Comparison of ENCODE assay signal across 11 cellular contexts in genomic region chr16:85571563-85571812, GRCh38. TPM values are rescaled to one million over a fixed set of nuclear protein-coding genes. Genes with fewer than 3 reads are reported as not detected.
DNase-seq lines count a peak whose midpoint lies in the region; ATAC-seq and TF ChIP-seq lines count a peak whose summit lies in the region.
"Had no signal": no experiment of that assay in that cellular context is flagged by ENCODE, and none has a peak within 500 bp of the region (broad histone marks: within the 10 kb centered on the region; RNA-seq: fewer than 3 reads in every experiment).

No MANE protein-coding gene starts in this region.

- H3K27ac ChIP-seq in HL-60 (replicated peaks) (peak overlapping the region; percentile 99), right cardiac atrium (ENCODE audit: low read length) (no peak overlapping the region), ovary (no peak overlapping the region)

- ATAC-seq in stimulated activated naive CD8-positive, alpha-beta T cell treated with anti-CD3 and anti-CD28 coated beads, Interleukin-15, amount 100 ng/mL, for 72 hours = no peak
- no peak for ATAC-seq in right cardiac atrium

- H3K4me1 ChIP-seq in right cardiac atrium (ENCODE audit: control insufficient read depth, insufficient read depth, low read length) (peaks cover 21% of the 10 kb centered on the region), ovary (ENCODE audit: insufficient read depth) (peaks cover 13% of the 10 kb centered on the region)

- intact Hi-C loops in right cardiac atrium (cut with DNase I) (no loop called here), ovary (cut with DNase I) (no loop called here)

- no peak for TF ChIP-seq CTCF in HL-60 (IDR thresholded peaks at IDR 0.05; ENCODE audit: insufficient read depth, low read length)
- TF ChIP-seq CTCF in brain (conservative IDR thresholded peaks at IDR 0.05) = no peak
- TF ChIP-seq CTCF in ovary (IDR thresholded peaks at IDR 0.05) = no peak

- H3K9me3 ChIP-seq in right cardiac atrium (ENCODE audit: control insufficient read depth, low read length) (no peaks in the 10 kb centered on the region), ovary (no peaks in the 10 kb centered on the region)

- no peak for TF ChIP-seq POLR2A in ovary (IDR thresholded peaks at IDR 0.05)

- peak overlapping the region; percentile 47 for H3K4me3 Mint-ChIP-seq in T-helper 2 cell treated with Interferon-gamma antibody and Interleukin-4, amounts not matched to agents 5 μg/mL and 100 μg/mL, for 36 hours
- peak overlapping the region in 1 of 5 experiments; percentile 28 for H3K4me3 Mint-ChIP-seq in brain
- H3K4me3 Mint-ChIP-seq in stimulated activated naive CD8-positive, alpha-beta T cell treated with anti-CD3 and anti-CD28 coated beads, Interleukin-15, amount 100 ng/mL, for 72 hours = peak overlapping the region; percentile 76 to 79

- peaks cover 9% of the 10 kb centered on the region for H3K9me3 Mint-ChIP-seq in T-helper 2 cell treated with Interferon-gamma antibody and Interleukin-4, amounts not matched to agents 5 μg/mL and 100 μg/mL, for 36 hours
- H3K9me3 Mint-ChIP-seq in brain = peaks cover 0 to 33% (median 2%) of the 10 kb centered on the region in 5 experiments
- no peaks in the 10 kb centered on the region for H3K9me3 Mint-ChIP-seq in stimulated activated naive CD8-positive, alpha-beta T cell treated with anti-CD3 and anti-CD28 coated beads, Interleukin-15, amount 100 ng/mL, for 72 hours

- H3K4me1 Mint-ChIP-seq in T-helper 2 cell treated with Interferon-gamma antibody and Interleukin-4, amounts not matched to agents 5 μg/mL and 100 μg/mL, for 36 hours (ENCODE audit: low read depth) = peaks cover 42% of the 10 kb centered on the region
- H3K4me1 Mint-ChIP-seq in brain = peaks cover 52% of the 10 kb centered on the region
- H3K4me1 Mint-ChIP-seq in stimulated activated naive CD8-positive, alpha-beta T cell treated with anti-CD3 and anti-CD28 coated beads, Interleukin-15, amount 100 ng/mL, for 72 hours = peaks cover 93% of the 10 kb centered on the region

- DNase-seq in T-helper 2 cell treated with Interferon-gamma antibody and Interleukin-4, amounts not matched to agents 5 μg/mL and 100 μg/mL, for 36 hours (ENCODE audit: low spot score) = no peak
- DNase-seq in T-helper 2 cell (no peak), HL-60 (ENCODE audit: low read depth in 1 of 2, low spot score in 1 of 2) (no peak), NCI-H2171 (lab: John Stamatoyannopoulos, UW) (no peak), right cardiac atrium (no peak), ovary (no peak)
- DNase-seq in stimulated activated naive CD8-positive, alpha-beta T cell treated with anti-CD3 and anti-CD28 coated beads, Interleukin-15, amount 100 ng/mL, for 72 hours = no peak
- DNase-seq: activated CD8-positive, alpha-beta memory T cell treated with anti-CD3 and anti-CD28 coated beads, Interleukin-2, amount 50 U/mL, for 48 hours; NCI-H1105 treated with DMSO at 0.1 percent for 48 hours; NCI-H774 had no signal

- H3K4me3 ChIP-seq in HL-60 (replicated peaks; ENCODE audit: insufficient read depth, low read length) = no peak overlapping the region
- H3K4me3 ChIP-seq in right cardiac atrium (ENCODE audit: low read length) = no peak overlapping the region
- H3K4me3 ChIP-seq in ovary = no peak overlapping the region

- 75% methylated on average over 7 of the region's 7 CpGs for WGBS in right cardiac atrium
- WGBS in ovary, 3 donors = 89 to 93% (median 92%) methylated on average over 7 of the region's 7 CpGs

- H3K27me3 ChIP-seq in HL-60 (ENCODE audit: insufficient read depth, poor library complexity, severe bottlenecking) (no peaks in the 10 kb centered on the region), right cardiac atrium (ENCODE audit: control insufficient read depth, insufficient read depth) (no peaks in the 10 kb centered on the region), ovary (no peaks in the 10 kb centered on the region)

- peaks cover 22% of the 10 kb centered on the region for H3K36me3 Mint-ChIP-seq in T-helper 2 cell treated with Interferon-gamma antibody and Interleukin-4, amounts not matched to agents 5 μg/mL and 100 μg/mL, for 36 hours (ENCODE audit: low read depth)
- H3K36me3 Mint-ChIP-seq in brain = peaks cover 47% of the 10 kb centered on the region

- H3K27me3 Mint-ChIP-seq in T-helper 2 cell treated with Interferon-gamma antibody and Interleukin-4, amounts not matched to agents 5 μg/mL and 100 μg/mL, for 36 hours (ENCODE audit: low read depth) = no peaks in the 10 kb centered on the region
- H3K27me3 Mint-ChIP-seq in brain = peaks cover 6% of the 10 kb centered on the region
- H3K27me3 Mint-ChIP-seq in stimulated activated naive CD8-positive, alpha-beta T cell treated with anti-CD3 and anti-CD28 coated beads, Interleukin-15, amount 100 ng/mL, for 72 hours = no peaks in the 10 kb centered on the region

- peak overlapping the region; percentile 84 for H3K27ac Mint-ChIP-seq in T-helper 2 cell treated with Interferon-gamma antibody and Interleukin-4, amounts not matched to agents 5 μg/mL and 100 μg/mL, for 36 hours
- H3K27ac Mint-ChIP-seq in brain = peak overlapping the region in 4 of 5 experiments; percentile 13 to 89 (median 74)
- no peak overlapping the region for H3K27ac Mint-ChIP-seq in stimulated activated naive CD8-positive, alpha-beta T cell treated with anti-CD3 and anti-CD28 coated beads, Interleukin-15, amount 100 ng/mL, for 72 hours

- TF ChIP-seq EP300 in ovary (IDR thresholded peaks at IDR 0.05) = no peak

- no peaks in the 10 kb centered on the region for H3K36me3 ChIP-seq in ovary

RNA-seq across cellular contexts. Expression of gene GSE1, which starts 41.6 kb away (rescaled TPM):
- polyA plus RNA-seq in brain (ENCODE audit: insufficient read depth, low read depth, low replicate concordance) = 127 TPM
- total RNA-seq in right cardiac atrium = 10 to 100 TPM; 70.8 to 99.8 (median 92.5) TPM
- polyA plus RNA-seq in right cardiac atrium = 40.3 TPM
- total RNA-seq in ovary = 100 to 1,000 TPM in 4 of 7 donors, 10 to 100 TPM in 3; 37.4 to 212 (median 130) TPM
- 10 to 100 TPM; 32.9 to 36.1 TPM for polyA plus RNA-seq in ovary

Comparison
In these comparisons a context has a peak if more than half of its experiments do, and no peak if none do; other contexts are left out.
1. H3K27ac Mint-ChIP-seq: peak in T-helper 2 cell treated with Interferon-gamma antibody and Interleukin-4, amounts not matched to agents 5 μg/mL and 100 μg/mL, for 36 hours (single experiment) and brain (4 of 5); none in stimulated activated naive CD8-positive, alpha-beta T cell treated with anti-CD3 and anti-CD28 coated beads, Interleukin-15, amount 100 ng/mL, for 72 hours (0 of 2).